ENCODE assay signal across 7 cellular contexts in the genomic region with DNA sequence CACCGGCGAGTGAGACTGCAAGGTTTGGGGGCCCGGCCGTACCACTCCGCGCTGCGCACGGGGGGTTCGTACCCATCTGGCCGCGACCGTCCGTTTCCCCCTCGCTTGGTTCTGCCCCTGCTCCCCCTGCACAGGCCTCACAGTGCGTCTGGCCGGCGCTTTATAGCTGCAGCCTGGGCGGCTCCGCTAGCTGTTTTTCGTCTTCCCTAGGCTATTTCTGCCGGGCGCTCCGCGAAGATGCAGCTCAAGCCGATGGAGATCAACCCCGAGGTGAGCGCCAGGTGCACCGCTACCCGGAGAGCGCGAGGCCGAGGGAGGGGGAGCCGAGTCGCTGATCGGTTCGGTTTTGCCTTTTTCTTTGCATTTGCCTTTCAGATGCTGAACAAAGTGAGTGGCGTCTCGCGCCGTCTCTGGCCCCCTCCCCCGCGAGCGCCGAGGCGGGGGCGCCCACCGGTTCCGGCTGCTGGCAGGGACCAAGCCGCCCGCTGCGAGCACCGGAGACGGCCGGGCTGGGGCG. TPM values are rescaled to one million over a fixed set of nuclear protein-coding genes. Genes with fewer than 3 reads are reported as not detected.
DNase-seq lines count a peak whose midpoint lies in the region; ATAC-seq and TF ChIP-seq lines count a peak whose summit lies in the region.

A gene (plus strand): TSS at position 189 of the 517 bp plus-strand sequence. CDS start 49 bp downstream, at position 238.

- no peaks in the 10 kb centered on the region for H3K4me1 ChIP-seq in cardiac muscle cell (ENCODE audit: low read depth)

- no peaks in the 10 kb centered on the region for H3K9me3 ChIP-seq in cardiac muscle cell (ENCODE audit: low read depth)

- H3K27me3 ChIP-seq in cardiac muscle cell, result peaks cover 33% of the 10 kb centered on the region

- DNase-seq in GM13976 (ENCODE audit: low spot score), result peak; percentile 37
- DNase-seq in NCI-H2171 treated with DMSO at 0.1 percent for 48 hours (lab: John Stamatoyannopoulos, UW), result peak; percentile 85
- DNase-seq in cardiac muscle cell (ENCODE audit: low read depth in 1 of 2, low spot score in 1 of 2), result peak; percentile 80 to 93
- peak; percentile 79 for DNase-seq in occipital lobe (lab: John Stamatoyannopoulos, UW)
- no peak for DNase-seq in Kasumi-1 (lab: John Stamatoyannopoulos, UW)

- H3K27ac ChIP-seq in adipose tissue (ENCODE audit: low read depth, low read length) (no peak within 1 kb of the TSS), cardiac muscle cell (no peak within 1 kb of the TSS)

- in situ Hi-C loops in GM13976 (cut with MboI; ENCODE audit: low sequenced_read_pairs, unreplicated experiment), result no loop called here

- H3K4me3 ChIP-seq in cardiac muscle cell, result peak within 1 kb of the TSS; percentile 48

- 1 to 2% (median 2%) methylated on average over 52 to 55 of the region's 55 CpGs for WGBS in adipose tissue, 3 donors

- peak; percentile 51 for ATAC-seq in HG02852 (IDR thresholded peaks at IDR 0.05; ENCODE audit: unreplicated experiment)

- H3K36me3 ChIP-seq in cardiac muscle cell, result no peaks in the 10 kb centered on the region

- TF ChIP-seq CTCF in GM13976 (IDR thresholded peaks at IDR 0.05; ENCODE audit: borderline replicate concordance, control extremely low read depth, extremely low read depth, insufficient read depth, missing control alignments) (no peak), cardiac muscle cell (IDR thresholded peaks at IDR 0.05; ENCODE audit: low read depth, low read length) (no peak)

RNA-seq across cellular contexts. Expression of the gene that starts here (rescaled TPM):
- polyA plus RNA-seq in adipose tissue (10 to 100 TPM; 15.1 to 39.3 (median 28.6) TPM), cardiac muscle cell (33.3 and 60.3 TPM in 2 replicates)
- total RNA-seq in cardiac muscle cell (36.3 and 71.8 TPM in 2 replicates), occipital lobe (839 TPM)

Comparison
In these comparisons a context has a peak if more than half of its experiments do, and no peak if none do; other contexts are left out.
1. RNA of the gene that starts here (total RNA-seq): 839 TPM in occipital lobe (single experiment); 36.3 to 71.8 TPM in cardiac muscle cell; every median in the first group is over 10 times any median in the second.
2. DNase-seq: peak in GM13976 (single experiment), NCI-H2171 treated with DMSO at 0.1 percent for 48 hours (single experiment), cardiac muscle cell (2 of 2) and occipital lobe (single experiment); none in Kasumi-1 (0 of 2).